In the genomic region with DNA sequence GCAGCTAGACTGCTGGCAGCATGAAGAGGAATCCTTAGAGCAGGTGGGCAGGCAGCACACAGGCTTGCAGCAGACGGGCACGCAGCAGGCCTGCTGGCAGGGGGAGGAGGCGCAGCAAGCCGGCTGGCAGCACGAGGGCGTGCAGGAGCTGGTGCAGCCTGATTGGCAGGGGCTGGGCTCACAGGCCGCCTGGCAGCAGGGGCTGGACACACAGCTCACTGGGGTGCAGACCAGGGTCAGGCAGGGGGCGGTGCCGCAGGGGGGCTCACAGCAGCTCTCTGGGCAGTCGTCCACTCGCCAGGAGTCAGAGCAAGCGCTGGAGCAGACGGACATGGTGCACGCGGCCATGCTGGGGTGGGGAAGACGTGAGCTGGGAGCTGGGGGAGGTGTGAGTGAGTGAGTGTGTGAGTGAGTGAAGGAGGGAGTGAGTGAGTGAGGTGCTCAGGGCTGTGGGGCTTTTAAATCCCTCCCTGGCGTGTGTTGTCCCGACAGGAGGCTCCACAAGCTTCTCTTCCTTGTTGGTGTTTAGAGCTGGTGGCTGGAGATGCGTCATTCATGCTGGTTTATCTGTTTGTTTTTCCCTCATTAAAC, we compare ENCODE assay signal across 13 cellular contexts. TPM values are rescaled to one million over a fixed set of nuclear protein-coding genes. Genes with fewer than 3 reads are reported as not detected.
"Had no signal": no experiment of that assay in that cellular context is flagged by ENCODE, and none has a peak within 500 bp of the region (broad histone marks: within the 10 kb centered on the region; RNA-seq: fewer than 3 reads in every experiment).

A gene with protein sequence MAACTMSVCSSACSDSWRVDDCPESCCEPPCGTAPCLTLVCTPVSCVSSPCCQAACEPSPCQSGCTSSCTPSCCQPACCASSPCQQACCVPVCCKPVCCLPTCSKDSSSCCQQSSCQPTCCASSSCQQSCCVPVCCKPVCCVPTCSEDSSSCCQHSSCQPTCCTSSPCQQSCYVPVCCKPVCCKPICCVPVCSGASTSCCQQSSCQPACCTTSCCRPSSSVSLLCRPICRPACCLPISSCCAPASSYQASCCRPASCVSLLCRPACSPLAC (minus strand): TSS at position 374 of the 591 bp plus-strand sequence. CDS start 26 bp downstream, at position 348.

RNA-seq across cellular contexts. Expression of the gene that starts here (rescaled TPM):
- total RNA-seq: activated T-cell treated with anti-CD3 and anti-CD28 coated beads, Interleukin-2, amount 50 U/mL, for 72 hours; bronchial epithelial cell; esophagus mucosa; gastroesophageal sphincter; heart right ventricle; mesothelial cell of epicardium; myocyte; neural crest cell; osteoblast; psoas muscle; T-helper 1 cell treated with Interleukin-12 subunit alpha and Interleukin-12 subunit beta and Interleukin-4 antibody, amounts not matched to agents 30 ng/mL and 1 ng/mL, for 36 hours; testis; upper lobe of left lung had no signal
